In the genomic region with DNA sequence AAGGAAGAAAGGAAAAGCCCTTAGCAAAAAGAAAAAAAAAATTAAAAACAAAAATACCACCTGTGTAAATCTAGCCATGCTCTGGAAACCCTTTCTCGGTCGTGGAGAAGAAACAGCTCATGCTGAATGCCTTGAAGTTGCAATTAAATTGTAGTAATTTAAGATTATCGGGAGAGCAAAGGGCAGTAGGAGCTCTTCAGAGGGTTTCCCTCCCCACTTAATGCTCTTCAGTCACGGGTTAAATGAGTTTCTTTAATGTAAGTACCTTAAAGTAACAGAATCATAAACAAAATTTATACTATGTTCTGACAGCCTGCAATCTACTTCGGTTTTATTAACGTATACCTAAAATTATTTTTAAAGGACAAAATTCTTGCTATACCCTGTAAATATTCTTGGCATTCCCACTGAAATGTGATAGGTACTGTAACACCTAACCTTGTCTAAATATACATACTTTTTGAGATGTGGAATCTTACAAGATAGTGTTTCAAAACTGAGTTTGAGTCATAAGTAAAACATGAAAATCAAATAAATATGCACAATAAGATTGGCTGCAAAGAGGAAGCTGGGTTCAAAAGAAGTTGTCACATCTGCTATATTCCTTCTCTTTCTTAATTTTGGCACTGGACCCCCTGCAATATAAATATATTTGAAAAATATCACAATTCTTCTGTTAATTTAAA, we compare ENCODE assay signal across 10 cellular contexts. TPM values are rescaled to one million over a fixed set of nuclear protein-coding genes. Genes with fewer than 3 reads are reported as not detected.
DNase-seq lines count a peak whose midpoint lies in the region; ATAC-seq, FAIRE-seq and TF ChIP-seq lines count a peak whose summit lies in the region.
"Had no signal": no experiment of that assay in that cellular context is flagged by ENCODE, and none has a peak within 500 bp of the region (broad histone marks: within the 10 kb centered on the region; RNA-seq: fewer than 3 reads in every experiment).

No MANE protein-coding gene starts in this region.

- H3K27me3 ChIP-seq in prostate gland (replicated peaks; ENCODE audit: insufficient read depth) = no peaks in the 10 kb centered on the region

- DNase-seq in GM19239 (ENCODE audit: insufficient read length, low spot score) (no peak), NCI-H69 (lab: John Stamatoyannopoulos, UW) (peak; percentile 25), dermis blood vessel endothelial cell (peak; percentile 12), prostate gland (ENCODE audit: low spot score) (no peak), NCI-H2029 treated with DMSO at 0.1 percent for 48 hours (lab: John Stamatoyannopoulos, UW) (no peak), amniotic stem cell (lab: John Stamatoyannopoulos, UW) (no peak)
- DNase-seq: mucosa of descending colon had no signal

- ATAC-seq in GM19397 (IDR thresholded peaks at IDR 0.05; ENCODE audit: unreplicated experiment) (no peak), HG03521 (IDR thresholded peaks at IDR 0.05; ENCODE audit: unreplicated experiment) (no peak)
- ATAC-seq: mucosa of descending colon had no signal

- no peaks in the 10 kb centered on the region for H3K36me3 ChIP-seq in prostate gland

- peak; percentile 14 for FAIRE-seq in GM19239 (lab: Jason Lieb, UNC)
- FAIRE-seq: G401.6 had no signal

- TF ChIP-seq POLR2A in prostate gland (IDR thresholded peaks at IDR 0.05) = no peak

- peak overlapping the region; percentile 98 to 100 for H3K27ac ChIP-seq in prostate gland

- H3K4me1 ChIP-seq in prostate gland (replicated peaks) = no peaks in the 10 kb centered on the region

- TF ChIP-seq CTCF in prostate gland (IDR thresholded peaks at IDR 0.05) = no peak

- H3K4me3 ChIP-seq in prostate gland = peak overlapping the region in 1 of 2 donors; percentile 90
- H3K4me3 ChIP-seq: mucosa of descending colon had no signal

- 30% methylated on average over 6 of the region's 6 CpGs for WGBS in prostate gland

- H3K9me3 ChIP-seq in prostate gland = no peaks in the 10 kb centered on the region
- H3K9me3 ChIP-seq: mucosa of descending colon had no signal

- intact Hi-C loops in prostate gland (cut with DNase I) = no loop called here

RNA-seq across cellular contexts. Expression of a gene that starts 5.3 kb away (rescaled TPM):
- total RNA-seq in dermis blood vessel endothelial cell (70.8 and 72.3 TPM in 2 replicates), prostate gland (100 to 1,000 TPM; 133 to 156 TPM)

Comparison
In these comparisons a context has a peak if more than half of its experiments do, and no peak if none do; other contexts are left out.
1. DNase-seq: peak in NCI-H69 (single experiment) and dermis blood vessel endothelial cell (single experiment); none in GM19239 (single experiment), prostate gland (single experiment), NCI-H2029 treated with DMSO at 0.1 percent for 48 hours (single experiment) and amniotic stem cell (single experiment).